15 cellular contexts compared by ENCODE assay signal in the genomic region with DNA sequence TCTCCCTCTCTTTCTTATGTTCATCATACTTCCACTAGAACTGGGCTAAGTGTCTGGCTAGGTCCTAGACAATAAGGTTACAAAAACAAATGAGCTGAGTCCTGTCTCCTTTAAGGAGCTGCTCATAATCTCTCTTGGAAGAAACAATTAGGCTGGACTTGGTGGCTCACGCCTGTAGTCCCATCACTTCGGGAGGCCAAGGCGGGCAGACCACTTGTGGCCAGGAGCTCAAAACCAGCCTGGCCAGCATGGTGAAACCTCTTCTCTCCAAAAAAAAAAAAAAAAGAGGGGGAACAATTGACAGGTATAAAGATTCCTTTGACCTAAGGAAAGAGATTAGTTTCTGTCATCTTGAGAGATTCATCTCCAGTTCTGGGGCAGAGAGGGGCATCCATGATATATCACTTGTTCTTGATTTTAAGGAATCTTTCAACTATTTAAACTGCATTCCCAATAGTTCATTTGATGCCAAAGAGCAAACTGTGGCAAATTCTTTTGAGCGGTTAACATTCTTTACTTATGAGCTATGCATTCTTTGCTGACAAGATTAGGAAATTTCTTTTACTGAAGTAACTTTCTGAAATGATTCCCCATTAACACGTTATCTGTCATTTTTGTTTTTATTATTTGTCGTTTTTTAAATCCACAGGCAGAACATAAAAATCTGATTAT.
DNase-seq lines count a peak whose midpoint lies in the region; ATAC-seq and TF ChIP-seq lines count a peak whose summit lies in the region.
"Had no signal": no experiment of that assay in that cellular context is flagged by ENCODE, and none has a peak within 500 bp of the region (broad histone marks: within the 10 kb centered on the region; RNA-seq: fewer than 3 reads in every experiment).

No MANE protein-coding gene starts in this region.

- H3K4me3 Mint-ChIP-seq in mesothelial cell of epicardium, result no peak overlapping the region
- H3K4me3 Mint-ChIP-seq in naive thymus-derived CD4-positive, alpha-beta T cell, result no peak overlapping the region
- H3K4me3 Mint-ChIP-seq: GM23338; IgD-negative memory B cell; naive thymus-derived CD8-positive, alpha-beta T cell had no signal

- H3K9me3 Mint-ChIP-seq in mesothelial cell of epicardium, result peaks cover 30% of the 10 kb centered on the region
- H3K9me3 Mint-ChIP-seq in naive thymus-derived CD4-positive, alpha-beta T cell, result peaks cover 0 to 31% (median 4%) of the 10 kb centered on the region in 11 donors

- peak overlapping the region; percentile 84 for H3K27ac Mint-ChIP-seq in mesothelial cell of epicardium
- H3K27ac Mint-ChIP-seq in naive thymus-derived CD4-positive, alpha-beta T cell, result no peak overlapping the region
- H3K27ac Mint-ChIP-seq: GM23338; IgD-negative memory B cell; naive thymus-derived CD8-positive, alpha-beta T cell had no signal

- H3K4me3 ChIP-seq in MG63, result no peak overlapping the region
- no peak overlapping the region for H3K4me3 ChIP-seq in choroid plexus epithelial cell (ENCODE audit: low read depth, low read length)
- no peak overlapping the region for H3K4me3 ChIP-seq in naive thymus-derived CD4-positive, alpha-beta T cell (ENCODE audit: low read length)
- H3K4me3 ChIP-seq: GM23338, tibial nerve had no signal

- H3K4me1 ChIP-seq in naive thymus-derived CD4-positive, alpha-beta T cell (ENCODE audit: control insufficient read depth in 2 of 2, insufficient read depth in 2 of 2, low read length in 2 of 2), result no peaks in the 10 kb centered on the region
- H3K4me1 ChIP-seq: tibial nerve had no signal

- intact Hi-C loops in naive thymus-derived CD4-positive, alpha-beta T cell (cut with micrococcal nuclease), result no loop called here

- POLR2A ChIA-PET in naive thymus-derived CD4-positive, alpha-beta T cell (lab: Charles Lee), result no interaction called here

- no peak for ATAC-seq in HG02852 (IDR thresholded peaks at IDR 0.05; ENCODE audit: unreplicated experiment)
- ATAC-seq in naive thymus-derived CD4-positive, alpha-beta T cell, result no peak
- ATAC-seq: GM23338; naive thymus-derived CD8-positive, alpha-beta T cell had no signal

- H3K27me3 ChIP-seq in MG63, result no peaks in the 10 kb centered on the region
- no peaks in the 10 kb centered on the region for H3K27me3 ChIP-seq in naive thymus-derived CD4-positive, alpha-beta T cell (ENCODE audit: control insufficient read depth in 2 of 2, insufficient read depth in 2 of 2, low read length in 2 of 2)
- H3K27me3 ChIP-seq: tibial nerve had no signal

- CTCF ChIA-PET in naive thymus-derived CD4-positive, alpha-beta T cell (lab: Charles Lee), result no interaction called here

- H3K27me3 Mint-ChIP-seq in mesothelial cell of epicardium (ENCODE audit: low read depth), result no peaks in the 10 kb centered on the region
- no peaks in the 10 kb centered on the region for H3K27me3 Mint-ChIP-seq in naive thymus-derived CD4-positive, alpha-beta T cell
- H3K27me3 Mint-ChIP-seq: IgD-negative memory B cell had no signal

- DNase-seq in AG20443 (ENCODE audit: low spot score), result peak; percentile 57
- peak; percentile 39 for DNase-seq in MG63
- DNase-seq in choroid plexus epithelial cell (ENCODE audit: low read depth), result peak; percentile 68
- no peak for DNase-seq in mesothelial cell of epicardium (ENCODE audit: low spot score in 2 of 2, unreplicated experiment in 2 of 2)
- DNase-seq in middle frontal gyrus (ENCODE audit: extremely low spot score, low spot score), result no peak
- no peak for DNase-seq in cortex of kidney (lab: John Stamatoyannopoulos, UW)
- DNase-seq in naive thymus-derived CD4-positive, alpha-beta T cell, result no peak
- DNase-seq: amniotic stem cell; naive thymus-derived CD8-positive, alpha-beta T cell; NCI-H2029 treated with DMSO at 0.1 percent for 48 hours; OCI-M1 had no signal

- H3K36me3 Mint-ChIP-seq in mesothelial cell of epicardium, result peaks cover 2% of the 10 kb centered on the region
- H3K36me3 Mint-ChIP-seq in naive thymus-derived CD4-positive, alpha-beta T cell, result no peaks in the 10 kb centered on the region
- H3K36me3 Mint-ChIP-seq: IgD-negative memory B cell had no signal

- H3K36me3 ChIP-seq in MG63, result no peaks in the 10 kb centered on the region; the same call in 1 of the 2 replicates
- H3K36me3 ChIP-seq in naive thymus-derived CD4-positive, alpha-beta T cell (ENCODE audit: control insufficient read depth in 2 of 3, insufficient read depth in 3 of 3, low read length in 3 of 3), result no peaks in the 10 kb centered on the region
- H3K36me3 ChIP-seq: tibial nerve had no signal

- peaks cover 10% of the 10 kb centered on the region for H3K4me1 Mint-ChIP-seq in mesothelial cell of epicardium
- no peaks in the 10 kb centered on the region for H3K4me1 Mint-ChIP-seq in naive thymus-derived CD4-positive, alpha-beta T cell
- H3K4me1 Mint-ChIP-seq: GM23338; IgD-negative memory B cell; naive thymus-derived CD8-positive, alpha-beta T cell had no signal

- H3K9me3 ChIP-seq in MG63, result no peaks in the 10 kb centered on the region; the same call in none of the 2 replicates
- H3K9me3 ChIP-seq in naive thymus-derived CD4-positive, alpha-beta T cell (ENCODE audit: control insufficient read depth in 2 of 3, low read length in 3 of 3), result no peaks in the 10 kb centered on the region

- H3K27ac ChIP-seq in naive thymus-derived CD4-positive, alpha-beta T cell (ENCODE audit: low read depth, low read length), result no peak overlapping the region
- H3K27ac ChIP-seq: tibial nerve had no signal

- TF ChIP-seq CTCF in choroid plexus epithelial cell (conservative IDR thresholded peaks at IDR 0.05; ENCODE audit: low read depth, low read length) (no peak), mesothelial cell of epicardium (IDR thresholded peaks at IDR 0.05; ENCODE audit: unreplicated experiment) (no peak)

Comparison
In these comparisons a context has a peak if more than half of its experiments do, and no peak if none do; other contexts are left out.
1. DNase-seq: peak in AG20443 (single experiment), MG63 (single experiment) and choroid plexus epithelial cell (single experiment); none in mesothelial cell of epicardium (0 of 2), middle frontal gyrus (single experiment), cortex of kidney (single experiment) and naive thymus-derived CD4-positive, alpha-beta T cell (0 of 9).